Comparison of ENCODE assay signal across 13 cellular contexts in genomic region chr7:73720443-73720842, GRCh38. TPM values are rescaled to one million over a fixed set of nuclear protein-coding genes. Genes with fewer than 3 reads are reported as not detected.
DNase-seq lines count a peak whose midpoint lies in the region; ATAC-seq and TF ChIP-seq lines count a peak whose summit lies in the region.
"Not testable (repeated sequence)": the region's sequence is repeated elsewhere in the genome, so short reads cannot be mapped to it uniquely, and the experiment has no call there.
"Had no signal": no experiment of that assay in that cellular context is flagged by ENCODE, and none has a peak within 500 bp of the region (broad histone marks: within the 10 kb centered on the region; RNA-seq: fewer than 3 reads in every experiment).

No MANE protein-coding gene starts in this region.

- not testable (repeated sequence) for ATAC-seq in CD4-positive, alpha-beta T cell (ENCODE audit: poor library complexity); activated CD4-positive, alpha-beta T cell treated with anti-CD3 and anti-CD28 coated beads for 36 hours

- TF ChIP-seq CTCF in CD4-positive, alpha-beta T cell (IDR thresholded peaks at IDR 0.05); brain (conservative IDR thresholded peaks at IDR 0.05); neural progenitor cell (IDR thresholded peaks at IDR 0.05); tibial artery (IDR thresholded peaks at IDR 0.05): not testable (repeated sequence)

- H3K27ac Mint-ChIP-seq in CD4-positive, alpha-beta T cell = peak overlapping the region; percentile 49
- H3K27ac Mint-ChIP-seq in IgD-negative memory B cell (peak overlapping the region in 2 of 3 donors; percentile 27 to 81), brain (peak overlapping the region; percentile 38 to 91 (median 68)), immature natural killer cell (peak overlapping the region in 4 of 6 donors; percentile 53 to 84 (median 62))
- not testable (repeated sequence) for H3K27ac Mint-ChIP-seq in activated CD4-positive, alpha-beta T cell treated with anti-CD3 and anti-CD28 coated beads for 36 hours; neural progenitor cell
- peak overlapping the region; percentile 36 for H3K27ac Mint-ChIP-seq in activated T-helper 1 cell treated with anti-CD3 and anti-CD28 coated beads, Interleukin-12 subunit alpha, Interleukin-12 subunit beta, Interleukin-2, Interleukin-4 antibody, amounts not matched to agents 30 ng/mL and 10 ng/mL and 1 ng/mL, durations not matched to agents 14 hours and 24 hours and 36 hours

- peaks cover 16% of the 10 kb centered on the region for H3K4me1 Mint-ChIP-seq in CD4-positive, alpha-beta T cell (ENCODE audit: low read depth)
- H3K4me1 Mint-ChIP-seq in IgD-negative memory B cell = peaks cover 8 to 12% (median 8%) of the 10 kb centered on the region in 3 donors
- H3K4me1 Mint-ChIP-seq in activated CD4-positive, alpha-beta T cell treated with anti-CD3 and anti-CD28 coated beads for 36 hours = peaks cover 30% of the 10 kb centered on the region
- H3K4me1 Mint-ChIP-seq in activated T-helper 1 cell treated with anti-CD3 and anti-CD28 coated beads, Interleukin-12 subunit alpha, Interleukin-12 subunit beta, Interleukin-2, Interleukin-4 antibody, amounts not matched to agents 30 ng/mL and 10 ng/mL and 1 ng/mL, durations not matched to agents 14 hours and 24 hours and 36 hours (ENCODE audit: low read depth) = peaks cover 33% of the 10 kb centered on the region
- H3K4me1 Mint-ChIP-seq in brain = peaks cover 43% of the 10 kb centered on the region
- peaks cover 26 to 28% of the 10 kb centered on the region in 2 donors for H3K4me1 Mint-ChIP-seq in immature natural killer cell
- peaks cover 14% of the 10 kb centered on the region for H3K4me1 Mint-ChIP-seq in neural progenitor cell

- H3K27me3 ChIP-seq in CD4-positive, alpha-beta T cell (ENCODE audit: control insufficient read depth, insufficient read depth, low read length); tibial artery: not testable (repeated sequence)
- peaks cover 33% of the 10 kb centered on the region for H3K27me3 ChIP-seq in neural progenitor cell

- H3K9me3 Mint-ChIP-seq in CD4-positive, alpha-beta T cell; IgD-negative memory B cell; activated CD4-positive, alpha-beta T cell treated with anti-CD3 and anti-CD28 coated beads for 36 hours (ENCODE audit: low read depth); activated T-helper 1 cell treated with anti-CD3 and anti-CD28 coated beads, Interleukin-12 subunit alpha, Interleukin-12 subunit beta, Interleukin-2, Interleukin-4 antibody, amounts not matched to agents 30 ng/mL and 10 ng/mL and 1 ng/mL, durations not matched to agents 14 hours and 24 hours and 36 hours; immature natural killer cell; neural progenitor cell: not testable (repeated sequence)
- H3K9me3 Mint-ChIP-seq in brain = peaks cover 0 to 10% (median 0%) of the 10 kb centered on the region in 5 experiments

- H3K36me3 Mint-ChIP-seq in CD4-positive, alpha-beta T cell (ENCODE audit: low read depth); IgD-negative memory B cell; activated CD4-positive, alpha-beta T cell treated with anti-CD3 and anti-CD28 coated beads for 36 hours (ENCODE audit: low read depth); activated T-helper 1 cell treated with anti-CD3 and anti-CD28 coated beads, Interleukin-12 subunit alpha, Interleukin-12 subunit beta, Interleukin-2, Interleukin-4 antibody, amounts not matched to agents 30 ng/mL and 10 ng/mL and 1 ng/mL, durations not matched to agents 14 hours and 24 hours and 36 hours (ENCODE audit: low read depth); brain; immature natural killer cell; neural progenitor cell: not testable (repeated sequence)

- DNase-seq in CD4-positive, alpha-beta T cell; activated CD4-positive, alpha-beta T cell treated with anti-CD3 and anti-CD28 coated beads for 36 hours; activated T-helper 1 cell treated with anti-CD3 and anti-CD28 coated beads, Interleukin-12 subunit alpha, Interleukin-12 subunit beta, Interleukin-2, Interleukin-4 antibody, amounts not matched to agents 30 ng/mL and 10 ng/mL and 1 ng/mL, durations not matched to agents 14 hours and 24 hours and 36 hours (ENCODE audit: low spot score); immature natural killer cell; neural progenitor cell (ENCODE audit: low spot score); tibial artery: not testable (repeated sequence)

- H2AFZ ChIP-seq in neural progenitor cell (replicated peaks) = not testable (repeated sequence)

- CTCF ChIA-PET in CD4-positive, alpha-beta T cell (lab: Charles Lee) = interaction anchor here (1.5 to 2.3 kb wide), 2 partner anchors 14 to 113 kb away, joined by 5 to 13 read pairs; no protein-coding TSS in a partner anchor
- CTCF ChIA-PET in activated CD4-positive, alpha-beta T cell treated with anti-CD3 and anti-CD28 coated beads for 36 hours (lab: Charles Lee) = interaction anchor here (0.9 to 1.4 kb wide), 4 partner anchors 20 to 135 kb away, joined by 3 to 4 read pairs (median 4); no protein-coding TSS in a partner anchor

- intact Hi-C loops in CD4-positive, alpha-beta T cell (cut with DNase I, micrococcal nuclease) = loop anchor here (1.0 to 2.0 kb wide), 3 partner anchors 18 to 38 kb away; partner anchors contain the start of genes BUD23 (in 2 of the 2), DNAJC30 (in 2 of the 2) and ABHD11 (in 1 of the 2)
- intact Hi-C loops in activated CD4-positive, alpha-beta T cell treated with anti-CD3 and anti-CD28 coated beads for 36 hours (cut with DNase I, micrococcal nuclease); activated T-helper 1 cell treated with anti-CD3 and anti-CD28 coated beads, Interleukin-12 subunit alpha, Interleukin-12 subunit beta, Interleukin-2, Interleukin-4 antibody, amounts not matched to agents 30 ng/mL and 10 ng/mL and 1 ng/mL, durations not matched to agents 14 hours and 24 hours and 36 hours (cut with micrococcal nuclease): not testable (repeated sequence)
- intact Hi-C loops in tibial artery (cut with DNase I; ENCODE audit: low total_unique reads) = loop anchor here (5.0 kb wide), 2 partner anchors 38 to 98 kb away; partner anchors contain the start of genes BUD23, DNAJC30 and MLXIPL

- not testable (repeated sequence) for H3K27ac ChIP-seq in CD4-positive, alpha-beta T cell (ENCODE audit: low read depth, low read length); neural progenitor cell
- peak overlapping the region; percentile 72 to 81 for H3K27ac ChIP-seq in tibial artery

- H4K20me1 ChIP-seq in neural progenitor cell (ENCODE audit: low read depth) = peaks cover 30% of the 10 kb centered on the region

- not testable (repeated sequence) for H3K4me1 ChIP-seq in neural progenitor cell
- H3K4me1 ChIP-seq in tibial artery = peaks cover 0 to 60% (median 53%) of the 10 kb centered on the region in 4 donors

- peak overlapping the region; percentile 86 for H3K4me3 Mint-ChIP-seq in CD4-positive, alpha-beta T cell
- peak overlapping the region; percentile 65 to 92 (median 85) for H3K4me3 Mint-ChIP-seq in IgD-negative memory B cell
- H3K4me3 Mint-ChIP-seq in activated CD4-positive, alpha-beta T cell treated with anti-CD3 and anti-CD28 coated beads for 36 hours = peak overlapping the region; percentile 47
- H3K4me3 Mint-ChIP-seq in activated T-helper 1 cell treated with anti-CD3 and anti-CD28 coated beads, Interleukin-12 subunit alpha, Interleukin-12 subunit beta, Interleukin-2, Interleukin-4 antibody, amounts not matched to agents 30 ng/mL and 10 ng/mL and 1 ng/mL, durations not matched to agents 14 hours and 24 hours and 36 hours = peak overlapping the region; percentile 82
- peak overlapping the region; percentile 81 to 89 (median 85) for H3K4me3 Mint-ChIP-seq in brain
- H3K4me3 Mint-ChIP-seq in immature natural killer cell = peak overlapping the region; percentile 77 to 85 (median 81)
- H3K4me3 Mint-ChIP-seq in neural progenitor cell = peak overlapping the region; percentile 82

- not testable (repeated sequence) for H3K4me2 ChIP-seq in neural progenitor cell

- not testable (repeated sequence) for H3K9ac ChIP-seq in neural progenitor cell

- not testable (repeated sequence) for H3K4me3 ChIP-seq in neural progenitor cell, tibial artery

- POLR2A ChIA-PET in CD4-positive, alpha-beta T cell (lab: Charles Lee) = not testable (repeated sequence)
- POLR2A ChIA-PET in activated CD4-positive, alpha-beta T cell treated with anti-CD3 and anti-CD28 coated beads for 36 hours (lab: Charles Lee) = interaction anchor here (1.2 kb wide), 1 partner anchor 18 kb away, joined by 3 read pairs; the partner anchor contains the start of gene ABHD11

- H3K9me3 ChIP-seq in CD4-positive, alpha-beta T cell (ENCODE audit: control insufficient read depth, low read length); neural progenitor cell (ENCODE audit: low read depth); tibial artery: not testable (repeated sequence)

- H3K36me3 ChIP-seq in neural progenitor cell, tibial artery: not testable (repeated sequence)

- not testable (repeated sequence) for H3F3A ChIP-seq in neural progenitor cell (ENCODE audit: low read depth)

- H3K27me3 Mint-ChIP-seq in CD4-positive, alpha-beta T cell; activated CD4-positive, alpha-beta T cell treated with anti-CD3 and anti-CD28 coated beads for 36 hours: not testable (repeated sequence)
- H3K27me3 Mint-ChIP-seq in IgD-negative memory B cell (peaks cover 26% of the 10 kb centered on the region), brain (peaks cover 11% of the 10 kb centered on the region), immature natural killer cell (ENCODE audit: low read depth in 3 of 3) (peaks cover 6 to 13% (median 7%) of the 10 kb centered on the region in 3 donors), neural progenitor cell (ENCODE audit: insufficient read depth, low read depth) (peaks cover 17% of the 10 kb centered on the region)
- H3K27me3 Mint-ChIP-seq in activated T-helper 1 cell treated with anti-CD3 and anti-CD28 coated beads, Interleukin-12 subunit alpha, Interleukin-12 subunit beta, Interleukin-2, Interleukin-4 antibody, amounts not matched to agents 30 ng/mL and 10 ng/mL and 1 ng/mL, durations not matched to agents 14 hours and 24 hours and 36 hours (ENCODE audit: insufficient read depth) = peaks cover 15% of the 10 kb centered on the region

- not testable (repeated sequence) for H3K79me2 ChIP-seq in neural progenitor cell (ENCODE audit: low read depth)

RNA-seq across cellular contexts. Expression of gene STX1A, which starts 1.0 kb away (rescaled TPM):
- 10 to 100 TPM; 15.5 to 20.7 TPM for total RNA-seq in CD4-positive, alpha-beta T cell
- polyA plus RNA-seq in IgD-negative memory B cell = 1.6 TPM
- total RNA-seq in activated CD4-positive, alpha-beta T cell treated with anti-CD3 and anti-CD28 coated beads for 36 hours = 10 to 100 TPM; 16.6 to 16.8 TPM
- 24.9 and 26.7 TPM in 2 replicates for total RNA-seq in activated T-helper 1 cell treated with anti-CD3 and anti-CD28 coated beads, Interleukin-12 subunit alpha, Interleukin-12 subunit beta, Interleukin-2, Interleukin-4 antibody, amounts not matched to agents 30 ng/mL and 10 ng/mL and 1 ng/mL, durations not matched to agents 14 hours and 24 hours and 36 hours
- polyA plus RNA-seq in brain (ENCODE audit: insufficient read depth, low read depth, low replicate concordance) = 68.5 TPM
- polyA plus RNA-seq in immature natural killer cell = 1 to 10 TPM; 2.1 to 5.3 (median 4.0) TPM
- 21.9 and 29.0 TPM in 2 replicates for total RNA-seq in neural progenitor cell (ENCODE audit: low replicate concordance)

RNA-seq across cellular contexts. Expression of gene ABHD11, which starts 18.2 kb away (rescaled TPM):
- 10 to 100 TPM in 1 of 2 experiments, 1 to 10 TPM in 1; 8.5 to 11.5 TPM for total RNA-seq in CD4-positive, alpha-beta T cell
- 13.6 TPM for polyA plus RNA-seq in IgD-negative memory B cell
- total RNA-seq in activated CD4-positive, alpha-beta T cell treated with anti-CD3 and anti-CD28 coated beads for 36 hours = 10 to 100 TPM; 14.4 to 17.8 TPM
- 18.9 and 24.3 TPM in 2 replicates for total RNA-seq in activated T-helper 1 cell treated with anti-CD3 and anti-CD28 coated beads, Interleukin-12 subunit alpha, Interleukin-12 subunit beta, Interleukin-2, Interleukin-4 antibody, amounts not matched to agents 30 ng/mL and 10 ng/mL and 1 ng/mL, durations not matched to agents 14 hours and 24 hours and 36 hours
- 34.4 TPM for polyA plus RNA-seq in brain (ENCODE audit: insufficient read depth, low read depth, low replicate concordance)
- polyA plus RNA-seq in immature natural killer cell = 10 to 100 TPM; 12.7 to 19.4 (median 16.5) TPM
- total RNA-seq in neural progenitor cell (ENCODE audit: low replicate concordance) = 9.3 and 15.1 TPM in 2 replicates

RNA-seq across cellular contexts. Expression of gene BUD23, which starts 37.0 kb away (rescaled TPM):
- 100 to 1,000 TPM in 1 of 2 experiments, 10 to 100 TPM in 1; 96.1 to 103 TPM for total RNA-seq in CD4-positive, alpha-beta T cell
- polyA plus RNA-seq in IgD-negative memory B cell = 137 TPM
- 10 to 100 TPM; 71.4 to 95.5 TPM for total RNA-seq in activated CD4-positive, alpha-beta T cell treated with anti-CD3 and anti-CD28 coated beads for 36 hours
- total RNA-seq in activated T-helper 1 cell treated with anti-CD3 and anti-CD28 coated beads, Interleukin-12 subunit alpha, Interleukin-12 subunit beta, Interleukin-2, Interleukin-4 antibody, amounts not matched to agents 30 ng/mL and 10 ng/mL and 1 ng/mL, durations not matched to agents 14 hours and 24 hours and 36 hours = 128 and 138 TPM in 2 replicates
- 72.8 TPM for polyA plus RNA-seq in brain (ENCODE audit: insufficient read depth, low read depth, low replicate concordance)
- 100 to 1,000 TPM; 121 to 208 (median 122) TPM for polyA plus RNA-seq in immature natural killer cell
- 22.8 and 41.6 TPM in 2 replicates for total RNA-seq in neural progenitor cell (ENCODE audit: low replicate concordance)

RNA-seq across cellular contexts. Expression of gene DNAJC30, which starts 37.2 kb away (rescaled TPM):
- 10 to 100 TPM; 14.0 to 14.4 TPM for total RNA-seq in CD4-positive, alpha-beta T cell
- polyA plus RNA-seq in IgD-negative memory B cell (11.3 TPM), brain (ENCODE audit: insufficient read depth, low read depth, low replicate concordance) (10.5 TPM), immature natural killer cell (1 to 10 TPM; 3.3 to 8.8 (median 7.3) TPM)
- total RNA-seq in activated CD4-positive, alpha-beta T cell treated with anti-CD3 and anti-CD28 coated beads for 36 hours = 1 to 10 TPM; 6.9 to 7.8 TPM
- 11.2 and 11.6 TPM in 2 replicates for total RNA-seq in activated T-helper 1 cell treated with anti-CD3 and anti-CD28 coated beads, Interleukin-12 subunit alpha, Interleukin-12 subunit beta, Interleukin-2, Interleukin-4 antibody, amounts not matched to agents 30 ng/mL and 10 ng/mL and 1 ng/mL, durations not matched to agents 14 hours and 24 hours and 36 hours
- total RNA-seq in neural progenitor cell (ENCODE audit: low replicate concordance) = 0.94 and 2.6 TPM in 2 replicates

RNA-seq across cellular contexts. Expression of gene CLDN3, which starts 49.6 kb away (rescaled TPM):
- not detected for total RNA-seq in CD4-positive, alpha-beta T cell
- polyA plus RNA-seq in IgD-negative memory B cell = not detected
- total RNA-seq in activated CD4-positive, alpha-beta T cell treated with anti-CD3 and anti-CD28 coated beads for 36 hours = not detected
- total RNA-seq in activated T-helper 1 cell treated with anti-CD3 and anti-CD28 coated beads, Interleukin-12 subunit alpha, Interleukin-12 subunit beta, Interleukin-2, Interleukin-4 antibody, amounts not matched to agents 30 ng/mL and 10 ng/mL and 1 ng/mL, durations not matched to agents 14 hours and 24 hours and 36 hours = not detected in 2 replicates
- 116 TPM for polyA plus RNA-seq in brain (ENCODE audit: insufficient read depth, low read depth, low replicate concordance)
- not detected for polyA plus RNA-seq in immature natural killer cell
- total RNA-seq in neural progenitor cell (ENCODE audit: low replicate concordance) = 1.6 and 14.2 TPM in 2 replicates
- total RNA-seq: mononuclear cell, posterior vena cava, SJCRH30, spleen had no signal
- polyA plus RNA-seq: BJ had no signal
